10 cellular contexts compared by ENCODE assay signal in genomic region chr1:91130256-91130985, GRCh38.
"Had no signal": no experiment of that assay in that cellular context is flagged by ENCODE, and none has a peak within 500 bp of the region (broad histone marks: within the 10 kb centered on the region; RNA-seq: fewer than 3 reads in every experiment).

No MANE protein-coding gene starts in this region.

- ATAC-seq: HCT116, K562 had no signal

- H3K4me3 ChIP-seq: GM23248, HAP-1, K562 had no signal

- DNase-seq: GM23248, GOT3, H7, HFFc6, IMR-90, KG1 had no signal

- H3K27ac ChIP-seq: GM23248, HL-60 had no signal

- H3K4me1 ChIP-seq: HAP-1 had no signal

- H3K36me3 ChIP-seq: HAP-1 had no signal

- H3K9me3 ChIP-seq: HAP-1 had no signal
